In the genomic region with DNA sequence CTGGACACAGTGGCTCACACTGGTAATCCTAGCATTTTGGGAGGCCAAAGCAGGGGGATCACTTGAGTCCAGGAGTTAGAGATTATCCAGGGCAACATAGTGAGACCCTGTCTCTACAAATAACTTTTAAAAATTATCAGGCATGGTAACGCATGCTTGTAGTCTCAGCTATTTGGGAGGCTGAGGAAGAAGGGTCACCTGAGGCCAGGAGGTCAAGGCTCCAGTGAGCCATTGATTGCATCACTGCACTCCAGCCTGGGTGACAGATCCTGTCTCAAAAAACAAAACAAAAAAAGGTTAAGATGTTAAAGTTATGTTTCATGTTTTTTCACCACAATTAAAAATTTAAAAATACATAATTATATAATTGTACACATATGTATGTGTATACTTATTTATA, we compare ENCODE assay signal across 27 cellular contexts.
"Had no signal": no experiment of that assay in that cellular context is flagged by ENCODE, and none has a peak within 500 bp of the region (broad histone marks: within the 10 kb centered on the region; RNA-seq: fewer than 3 reads in every experiment).

No MANE protein-coding gene starts in this region.

- H3K27ac ChIP-seq: colonic mucosa, coronary artery, dorsolateral prefrontal cortex, epithelial cell of prostate, esophagus muscularis mucosa, esophagus squamous epithelium, foreskin keratinocyte, gastrocnemius medialis, gastroesophageal sphincter, heart left ventricle, heart right ventricle had no signal

- FAIRE-seq: colon, endometrium, endothelial cell of umbilical vein, frontal cortex had no signal

- H3K36me3 ChIP-seq: colonic mucosa, esophagus muscularis mucosa, esophagus squamous epithelium, gastrocnemius medialis, gastroesophageal sphincter, heart left ventricle, heart right ventricle had no signal

- H3K4me3 ChIP-seq: colonic mucosa, coronary artery, dorsolateral prefrontal cortex, esophagus muscularis mucosa, esophagus squamous epithelium, gastrocnemius medialis, gastroesophageal sphincter, heart left ventricle, heart right ventricle had no signal

- ATAC-seq: effector memory CD8-positive, alpha-beta T cell; esophagus mucosa; foreskin keratinocyte; gastrocnemius medialis; gastroesophageal sphincter; heart left ventricle; heart right ventricle had no signal

- H3K4me1 ChIP-seq: colonic mucosa, esophagus muscularis mucosa, esophagus squamous epithelium, foreskin keratinocyte, gastrocnemius medialis, gastroesophageal sphincter, heart left ventricle, heart right ventricle had no signal

- H3K9me3 ChIP-seq: colonic mucosa, esophagus muscularis mucosa, esophagus squamous epithelium, gastrocnemius medialis, gastroesophageal sphincter, heart left ventricle, heart right ventricle had no signal

- DNase-seq: colonic mucosa; cortex of kidney; dermis blood vessel endothelial cell; dorsolateral prefrontal cortex; effector CD4-positive, alpha-beta T cell; effector CD8-positive, alpha-beta T cell; effector memory CD4-positive, alpha-beta T cell; effector memory CD8-positive, alpha-beta T cell; endodermal cell; esophagus squamous epithelium; foreskin fibroblast; foreskin keratinocyte; foreskin melanocyte; gastrocnemius medialis; glutamatergic neuron; head of caudate nucleus; heart left ventricle; heart right ventricle had no signal

- H3K27me3 ChIP-seq: colonic mucosa, foreskin keratinocyte, gastrocnemius medialis had no signal
